1 cellular context compared by ENCODE assay signal in the genomic region with DNA sequence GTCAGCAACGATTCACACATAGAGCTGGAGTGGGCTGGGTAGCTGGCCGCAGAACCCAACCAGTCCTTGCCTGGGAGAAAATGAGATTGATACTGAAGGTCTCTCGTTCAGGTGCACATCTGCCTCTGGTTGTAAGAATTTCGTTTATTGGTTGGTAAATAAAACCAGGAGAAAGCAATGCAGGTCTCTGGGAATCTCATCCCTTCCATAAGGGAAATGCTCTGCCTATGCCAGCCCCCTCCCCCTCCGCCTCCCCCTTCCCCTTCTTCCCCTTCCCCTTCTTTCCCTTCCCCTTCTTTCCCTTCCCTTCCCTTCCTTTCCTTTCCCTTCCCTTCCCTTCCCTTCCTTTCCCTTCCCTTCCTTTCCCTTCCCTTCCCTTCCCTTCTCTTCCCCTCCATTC.
TF ChIP-seq lines count a peak whose summit lies in the region.

No MANE protein-coding gene starts in this region.

TF ChIP-seq in HepG2, 621 proteins besides CTCF, POLR2A, EP300 and RAD21:
- TF ChIP-seq PHF21A (CRISPR knock-in tag; IDR thresholded peaks at IDR 0.05) (no peak), ZNF253 (CRISPR knock-in tag; IDR thresholded peaks at IDR 0.05; ENCODE audit: borderline replicate concordance) (no peak), ZNF850 (CRISPR knock-in tag; conservative IDR thresholded peaks at IDR 0.05) (no peak), PCBP1 (IDR thresholded peaks at IDR 0.05; ENCODE audit: borderline replicate concordance, low read depth, low read length) (0 out of 2 replicates have a peak, but pooled peaks have one; percentile 62), ARNT2 (CRISPR knock-in tag; IDR thresholded peaks at IDR 0.05; ENCODE audit: low read depth) (no peak), ATM (IDR thresholded peaks at IDR 0.05; ENCODE audit: borderline replicate concordance) (no peak), HNRNPK (IDR thresholded peaks at IDR 0.05; ENCODE audit: low read depth, low read length, poor library complexity, severe bottlenecking) (peak; percentile 94), PCBP2 (optimal IDR thresholded peaks at IDR 0.05; ENCODE audit: low read depth, low read length, poor library complexity, severe bottlenecking) (peak; percentile 62), REPIN1 (CRISPR knock-in tag; IDR thresholded peaks at IDR 0.05; ENCODE audit: borderline replicate concordance, low read depth) (no peak), ZNF782 (CRISPR knock-in tag; IDR thresholded peaks at IDR 0.05; ENCODE audit: borderline replicate concordance) (no peak)
- TF ChIP-seq, protein P1, sequence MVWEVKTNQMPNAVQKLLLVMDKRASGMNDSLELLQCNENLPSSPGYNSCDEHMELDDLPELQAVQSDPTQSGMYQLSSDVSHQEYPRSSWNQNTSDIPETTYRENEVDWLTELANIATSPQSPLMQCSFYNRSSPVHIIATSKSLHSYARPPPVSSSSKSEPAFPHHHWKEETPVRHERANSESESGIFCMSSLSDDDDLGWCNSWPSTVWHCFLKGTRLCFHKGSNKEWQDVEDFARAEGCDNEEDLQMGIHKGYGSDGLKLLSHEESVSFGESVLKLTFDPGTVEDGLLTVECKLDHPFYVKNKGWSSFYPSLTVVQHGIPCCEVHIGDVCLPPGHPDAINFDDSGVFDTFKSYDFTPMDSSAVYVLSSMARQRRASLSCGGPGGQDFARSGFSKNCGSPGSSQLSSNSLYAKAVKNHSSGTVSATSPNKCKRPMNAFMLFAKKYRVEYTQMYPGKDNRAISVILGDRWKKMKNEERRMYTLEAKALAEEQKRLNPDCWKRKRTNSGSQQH (CRISPR knock-in tag; IDR thresholded peaks at IDR 0.05; ENCODE audit: low read depth): no peak
